In the genomic region with DNA sequence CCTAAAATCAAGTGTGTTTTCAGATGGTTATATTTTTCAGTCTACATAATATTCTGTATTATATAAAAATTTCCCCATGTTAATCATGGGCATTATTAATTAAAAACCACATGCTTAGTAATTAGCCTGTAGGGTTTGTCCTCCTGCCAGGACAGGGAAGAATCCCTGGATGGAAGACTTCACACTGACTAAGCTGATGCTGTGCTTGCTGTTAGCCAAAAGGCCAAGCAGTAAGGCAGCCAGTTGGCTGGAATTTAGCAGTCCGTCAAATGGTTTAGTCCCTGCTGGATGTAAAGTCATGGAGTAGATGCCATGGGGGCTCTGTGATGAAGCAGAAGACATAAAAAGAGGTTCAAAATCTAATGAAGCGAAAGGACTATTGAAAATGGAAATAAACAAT, we compare ENCODE assay signal across 21 cellular contexts.
"Had no signal": no experiment of that assay in that cellular context is flagged by ENCODE, and none has a peak within 500 bp of the region (broad histone marks: within the 10 kb centered on the region; RNA-seq: fewer than 3 reads in every experiment).

No MANE protein-coding gene starts in this region.

- DNase-seq: hypothalamus; islet precursor cell; left ventricle myocardium inferior; midbrain; mucosa of descending colon; naive thymus-derived CD4-positive, alpha-beta T cell; ovary; right cardiac atrium; stimulated activated CD4-positive, alpha-beta T cell treated with anti-CD3 and anti-CD28 coated beads, Interleukin-12 subunit alpha, Interleukin-12 subunit beta, amount 100 ng/mL, for 4 hours; stimulated activated CD4-positive, alpha-beta T cell treated with anti-CD3 and anti-CD28 coated beads, Interleukin-15, amount 100 ng/mL, for 24 hours; stimulated activated CD4-positive, alpha-beta T cell treated with anti-CD3 and anti-CD28 coated beads, Interleukin-2, amount 100 ng/mL, for 24 hours; stimulated activated CD4-positive, alpha-beta T cell treated with anti-CD3 and anti-CD28 coated beads, Interleukin-4, amount 100 ng/mL, for 1 hour; stimulated activated naive B cell treated with anti-CD40 and anti-IgM and Interleukin-4, amounts not matched to agents 10 μg/mL and 1 μg/mL and 100 μg/mL, for 72 hours; tibial artery; trophoblast cell; upper lobe of right lung had no signal

- H3K36me3 ChIP-seq: left ventricle myocardium inferior, ovary, suprapubic skin, thoracic aorta, tibial artery, upper lobe of right lung had no signal

- H3K27me3 ChIP-seq: ovary, suprapubic skin, tibial artery, upper lobe of right lung had no signal

- H3K9me3 ChIP-seq: left ventricle myocardium inferior, mucosa of descending colon, ovary, suprapubic skin, thoracic aorta, tibial artery, upper lobe of right lung had no signal

- H3K4me3 ChIP-seq: left ventricle myocardium inferior, lung, mucosa of descending colon, ovary, skin epidermis, suprapubic skin, thoracic aorta, tibial artery, upper lobe of right lung had no signal

- H3K27ac ChIP-seq: left ventricle myocardium inferior, ovary, skin epidermis, suprapubic skin, thoracic aorta, tibial artery, upper lobe of right lung had no signal

- FAIRE-seq: urothelium cell line had no signal

- H3K4me1 ChIP-seq: left ventricle myocardium inferior, suprapubic skin, tibial artery, upper lobe of right lung had no signal
